10 cellular contexts compared by ENCODE assay signal in genomic region chr4:74314329-74314728, GRCh38. TPM values are rescaled to one million over a fixed set of nuclear protein-coding genes. Genes with fewer than 3 reads are reported as not detected.
"Had no signal": no experiment of that assay in that cellular context is flagged by ENCODE, and none has a peak within 500 bp of the region (broad histone marks: within the 10 kb centered on the region; RNA-seq: fewer than 3 reads in every experiment).

No MANE protein-coding gene starts in this region.

- H3K27ac Mint-ChIP-seq: GM23338, H9, IgD-negative memory B cell had no signal

- H3K4me3 Mint-ChIP-seq: GM23338, H9, IgD-negative memory B cell had no signal

- DNase-seq: H9, HCEC 1CT, KBM-7 had no signal

- H3K27ac ChIP-seq: HL-60, KMS-11 had no signal

- H3K4me3 ChIP-seq: GM23338 had no signal

- ATAC-seq: GM23338, HepG2 had no signal

- H3K9me3 Mint-ChIP-seq: GM23338, H9, IgD-negative memory B cell had no signal

- H3K36me3 Mint-ChIP-seq: IgD-negative memory B cell had no signal

RNA-seq across cellular contexts. Expression of gene EPGN, which starts 6.1 kb away (rescaled TPM):
- total RNA-seq: GM23338, H1, H9, HepG2, HT1080 had no signal

RNA-seq across cellular contexts. Expression of gene EREG, which starts 50.6 kb away (rescaled TPM):
- total RNA-seq: GM23338, H1, H9, HT1080 had no signal
